Comparison of ENCODE assay signal across 2 cellular contexts in the genomic region with DNA sequence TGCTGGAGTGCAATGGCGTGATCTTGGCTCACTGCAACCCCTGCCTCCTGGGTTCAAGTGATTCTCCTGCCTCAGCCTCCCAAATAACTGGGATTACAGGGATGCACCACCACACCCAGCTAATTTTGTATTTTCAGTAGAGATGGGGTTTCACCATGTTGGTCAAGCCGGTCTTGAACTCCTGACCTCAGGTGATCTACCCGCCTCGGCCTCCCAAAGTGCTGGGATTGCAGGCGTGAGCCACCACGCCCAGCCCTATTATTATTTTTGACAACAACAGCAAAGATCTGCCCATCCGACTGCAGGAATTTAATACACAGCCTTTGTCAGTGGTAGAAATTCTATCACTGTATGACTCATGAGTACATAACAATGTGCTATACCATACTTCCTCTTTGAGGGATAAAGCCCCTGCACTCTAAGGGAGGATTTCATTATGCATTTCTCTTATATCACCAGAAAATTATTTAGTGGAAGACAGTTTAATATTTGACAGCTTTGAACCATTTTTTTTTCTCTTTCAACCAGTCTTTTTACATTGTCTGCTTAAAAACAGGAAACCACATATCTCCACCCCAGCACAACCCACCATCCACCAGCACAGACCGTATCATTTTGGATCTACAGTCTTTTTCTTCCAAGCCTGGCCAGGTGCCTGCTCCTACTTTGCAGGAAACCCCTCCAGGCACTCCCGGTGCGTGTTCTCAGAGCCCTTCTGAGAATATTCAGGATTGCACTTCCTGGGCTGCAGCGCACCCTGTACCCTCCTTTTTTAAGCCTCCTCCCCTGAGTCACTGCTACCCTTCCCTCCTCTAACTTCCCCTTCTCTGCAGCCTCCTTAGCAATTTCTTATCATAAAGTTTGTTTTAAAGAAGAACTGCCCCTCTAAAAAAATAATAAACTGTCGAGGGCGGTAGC.
TF ChIP-seq lines count a peak whose summit lies in the region.

No MANE protein-coding gene starts in this region.

TF ChIP-seq in liver, 16 proteins besides CTCF, POLR2A, EP300 and RAD21:
- TF ChIP-seq YY1 (IDR thresholded peaks at IDR 0.05), result no peak
- TF ChIP-seq, protein P1, sequence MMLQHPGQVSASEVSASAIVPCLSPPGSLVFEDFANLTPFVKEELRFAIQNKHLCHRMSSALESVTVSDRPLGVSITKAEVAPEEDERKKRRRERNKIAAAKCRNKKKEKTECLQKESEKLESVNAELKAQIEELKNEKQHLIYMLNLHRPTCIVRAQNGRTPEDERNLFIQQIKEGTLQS (IDR thresholded peaks at IDR 0.05), result no peak
- TF ChIP-seq, protein P2, sequence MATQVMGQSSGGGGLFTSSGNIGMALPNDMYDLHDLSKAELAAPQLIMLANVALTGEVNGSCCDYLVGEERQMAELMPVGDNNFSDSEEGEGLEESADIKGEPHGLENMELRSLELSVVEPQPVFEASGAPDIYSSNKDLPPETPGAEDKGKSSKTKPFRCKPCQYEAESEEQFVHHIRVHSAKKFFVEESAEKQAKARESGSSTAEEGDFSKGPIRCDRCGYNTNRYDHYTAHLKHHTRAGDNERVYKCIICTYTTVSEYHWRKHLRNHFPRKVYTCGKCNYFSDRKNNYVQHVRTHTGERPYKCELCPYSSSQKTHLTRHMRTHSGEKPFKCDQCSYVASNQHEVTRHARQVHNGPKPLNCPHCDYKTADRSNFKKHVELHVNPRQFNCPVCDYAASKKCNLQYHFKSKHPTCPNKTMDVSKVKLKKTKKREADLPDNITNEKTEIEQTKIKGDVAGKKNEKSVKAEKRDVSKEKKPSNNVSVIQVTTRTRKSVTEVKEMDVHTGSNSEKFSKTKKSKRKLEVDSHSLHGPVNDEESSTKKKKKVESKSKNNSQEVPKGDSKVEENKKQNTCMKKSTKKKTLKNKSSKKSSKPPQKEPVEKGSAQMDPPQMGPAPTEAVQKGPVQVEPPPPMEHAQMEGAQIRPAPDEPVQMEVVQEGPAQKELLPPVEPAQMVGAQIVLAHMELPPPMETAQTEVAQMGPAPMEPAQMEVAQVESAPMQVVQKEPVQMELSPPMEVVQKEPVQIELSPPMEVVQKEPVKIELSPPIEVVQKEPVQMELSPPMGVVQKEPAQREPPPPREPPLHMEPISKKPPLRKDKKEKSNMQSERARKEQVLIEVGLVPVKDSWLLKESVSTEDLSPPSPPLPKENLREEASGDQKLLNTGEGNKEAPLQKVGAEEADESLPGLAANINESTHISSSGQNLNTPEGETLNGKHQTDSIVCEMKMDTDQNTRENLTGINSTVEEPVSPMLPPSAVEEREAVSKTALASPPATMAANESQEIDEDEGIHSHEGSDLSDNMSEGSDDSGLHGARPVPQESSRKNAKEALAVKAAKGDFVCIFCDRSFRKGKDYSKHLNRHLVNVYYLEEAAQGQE (IDR thresholded peaks at IDR 0.05), result no peak
- TF ChIP-seq, protein P3, sequence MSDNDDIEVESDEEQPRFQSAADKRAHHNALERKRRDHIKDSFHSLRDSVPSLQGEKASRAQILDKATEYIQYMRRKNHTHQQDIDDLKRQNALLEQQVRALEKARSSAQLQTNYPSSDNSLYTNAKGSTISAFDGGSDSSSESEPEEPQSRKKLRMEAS (IDR thresholded peaks at IDR 0.05), result no peak
- no peak for TF ChIP-seq FOXA2 (IDR thresholded peaks at IDR 0.05)
- TF ChIP-seq, protein P4, sequence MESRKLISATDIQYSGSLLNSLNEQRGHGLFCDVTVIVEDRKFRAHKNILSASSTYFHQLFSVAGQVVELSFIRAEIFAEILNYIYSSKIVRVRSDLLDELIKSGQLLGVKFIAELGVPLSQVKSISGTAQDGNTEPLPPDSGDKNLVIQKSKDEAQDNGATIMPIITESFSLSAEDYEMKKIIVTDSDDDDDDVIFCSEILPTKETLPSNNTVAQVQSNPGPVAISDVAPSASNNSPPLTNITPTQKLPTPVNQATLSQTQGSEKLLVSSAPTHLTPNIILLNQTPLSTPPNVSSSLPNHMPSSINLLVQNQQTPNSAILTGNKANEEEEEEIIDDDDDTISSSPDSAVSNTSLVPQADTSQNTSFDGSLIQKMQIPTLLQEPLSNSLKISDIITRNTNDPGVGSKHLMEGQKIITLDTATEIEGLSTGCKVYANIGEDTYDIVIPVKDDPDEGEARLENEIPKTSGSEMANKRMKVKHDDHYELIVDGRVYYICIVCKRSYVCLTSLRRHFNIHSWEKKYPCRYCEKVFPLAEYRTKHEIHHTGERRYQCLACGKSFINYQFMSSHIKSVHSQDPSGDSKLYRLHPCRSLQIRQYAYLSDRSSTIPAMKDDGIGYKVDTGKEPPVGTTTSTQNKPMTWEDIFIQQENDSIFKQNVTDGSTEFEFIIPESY (IDR thresholded peaks at IDR 0.05), result no peak
- TF ChIP-seq EGR1 (IDR thresholded peaks at IDR 0.05; ENCODE audit: low read depth in 2 of 2), result no peak
- TF ChIP-seq GABPA (IDR thresholded peaks at IDR 0.05 in 1 of 2, conservative IDR thresholded peaks at IDR 0.05 in 1 of 2), result no peak
- TF ChIP-seq RXRA (IDR thresholded peaks at IDR 0.05), result no peak
- no peak for TF ChIP-seq SP1 (IDR thresholded peaks at IDR 0.05)
- no peak for TF ChIP-seq JUND (IDR thresholded peaks at IDR 0.05)
- TF ChIP-seq NR2F2 (IDR thresholded peaks at IDR 0.05), result no peak
- no peak for TF ChIP-seq TAF1 (conservative IDR thresholded peaks at IDR 0.05)
- TF ChIP-seq FOXA1 (IDR thresholded peaks at IDR 0.05), result no peak
- no peak for TF ChIP-seq HNF4G (IDR thresholded peaks at IDR 0.05)
- no peak for TF ChIP-seq HNF4A (conservative IDR thresholded peaks at IDR 0.05)

TF ChIP-seq in HepG2, 621 proteins besides CTCF, POLR2A, EP300 and RAD21:
- TF ChIP-seq, protein P5, sequence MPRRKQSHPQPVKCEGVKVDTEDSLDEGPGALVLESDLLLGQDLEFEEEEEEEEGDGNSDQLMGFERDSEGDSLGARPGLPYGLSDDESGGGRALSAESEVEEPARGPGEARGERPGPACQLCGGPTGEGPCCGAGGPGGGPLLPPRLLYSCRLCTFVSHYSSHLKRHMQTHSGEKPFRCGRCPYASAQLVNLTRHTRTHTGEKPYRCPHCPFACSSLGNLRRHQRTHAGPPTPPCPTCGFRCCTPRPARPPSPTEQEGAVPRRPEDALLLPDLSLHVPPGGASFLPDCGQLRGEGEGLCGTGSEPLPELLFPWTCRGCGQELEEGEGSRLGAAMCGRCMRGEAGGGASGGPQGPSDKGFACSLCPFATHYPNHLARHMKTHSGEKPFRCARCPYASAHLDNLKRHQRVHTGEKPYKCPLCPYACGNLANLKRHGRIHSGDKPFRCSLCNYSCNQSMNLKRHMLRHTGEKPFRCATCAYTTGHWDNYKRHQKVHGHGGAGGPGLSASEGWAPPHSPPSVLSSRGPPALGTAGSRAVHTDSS (CRISPR knock-in tag; conservative IDR thresholded peaks at IDR 0.05), result no peak
- TF ChIP-seq MIER3 (CRISPR knock-in tag; IDR thresholded peaks at IDR 0.05; ENCODE audit: borderline replicate concordance) (no peak), ELF1 (CRISPR knock-in tag; IDR thresholded peaks at IDR 0.05) (no peak), ZFYVE20 (CRISPR knock-in tag; IDR thresholded peaks at IDR 0.05; ENCODE audit: borderline replicate concordance, low read depth) (no peak), HMG20A (CRISPR knock-in tag; IDR thresholded peaks at IDR 0.05; ENCODE audit: borderline replicate concordance) (no peak), HMG20B (CRISPR knock-in tag; conservative IDR thresholded peaks at IDR 0.05) (no peak), PCBP2 (optimal IDR thresholded peaks at IDR 0.05; ENCODE audit: low read depth, low read length, poor library complexity, severe bottlenecking) (no peak), POLR2AphosphoS5 (IDR thresholded peaks at IDR 0.05; ENCODE audit: low read depth, low read length) (no peak), ZNF251 (CRISPR knock-in tag; IDR thresholded peaks at IDR 0.05) (no peak), ZBTB7B (CRISPR knock-in tag; IDR thresholded peaks at IDR 0.05) (no peak)
